6 cellular contexts compared by ENCODE assay signal in the genomic region with DNA sequence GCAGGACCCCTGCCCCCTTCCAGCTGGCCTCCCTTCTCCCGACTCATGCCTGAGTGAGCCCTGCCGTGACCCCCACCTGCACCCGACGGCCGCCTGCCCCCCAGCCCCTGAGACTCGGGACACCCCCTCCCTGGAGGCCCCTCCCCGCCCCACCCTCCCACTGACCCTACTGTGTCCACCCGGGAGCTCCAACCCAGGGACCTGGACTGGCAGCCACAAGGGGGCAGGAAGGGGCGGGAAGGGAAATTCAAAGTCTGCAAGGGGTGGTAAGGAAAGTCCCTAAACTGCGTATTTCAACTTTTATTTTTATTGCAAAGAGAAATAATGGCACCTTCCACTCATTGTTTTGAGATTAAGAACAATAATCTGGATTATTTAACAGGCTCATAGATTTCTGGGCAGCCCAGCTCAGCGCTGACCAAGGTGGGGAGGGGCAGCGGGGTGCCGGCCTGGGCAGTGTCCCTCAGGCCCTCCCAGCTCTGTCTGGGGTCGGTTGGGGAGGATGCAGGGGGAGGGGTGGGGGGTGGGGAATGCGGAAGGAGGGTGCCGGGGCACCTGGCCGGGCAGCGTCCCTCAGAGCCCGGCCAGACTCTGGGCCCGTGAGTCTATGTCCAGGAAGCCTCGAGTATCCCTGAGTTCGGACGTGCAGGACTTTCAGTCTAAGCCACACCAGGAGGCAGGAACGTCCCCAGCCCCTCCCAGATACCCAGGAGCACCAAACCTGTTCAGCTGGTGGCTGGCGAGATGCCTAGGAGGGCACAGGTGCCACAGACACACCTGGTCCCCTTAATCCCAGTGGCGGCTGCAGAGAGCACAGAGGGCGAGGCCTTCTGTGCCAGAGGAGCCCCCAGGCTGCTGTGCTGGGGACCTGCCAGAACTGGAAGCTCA. TPM values are rescaled to one million over a fixed set of nuclear protein-coding genes. Genes with fewer than 3 reads are reported as not detected.
A peak's percentile ranks its signal among the peaks of the same experiment; 100 is the strongest.
DNase-seq lines count a peak whose midpoint lies in the region; ATAC-seq, FAIRE-seq and TF ChIP-seq lines count a peak whose summit lies in the region.

No MANE protein-coding gene starts in this region.

- TF ChIP-seq CTCF in RWPE1 (conservative IDR thresholded peaks at IDR 0.05; ENCODE audit: low read depth) (peak; percentile 79), D721Med (IDR thresholded peaks at IDR 0.05; ENCODE audit: insufficient read depth, missing control alignments) (no peak)

- CTCF ChIA-PET in RWPE1 (lab: Yijun Ruan, JAX) (interaction anchor here (0.5 to 4.1 kb wide), 45 partner anchors 8 to 1135 kb away, joined by 3 to 18 read pairs (median 4); a partner anchor contains a TSS), HEK293T (lab: Yijun Ruan, JAX) (interaction anchor here (0.8 to 1.7 kb wide), 5 partner anchors 8 to 435 kb away, joined by 3 to 7 read pairs (median 5); a partner anchor contains a TSS)

- no peak for TF ChIP-seq POLR2A in GM18505 (IDR thresholded peaks at IDR 0.05; ENCODE audit: borderline replicate concordance, extremely low read depth, insufficient read depth, insufficient read length)

- FAIRE-seq in D721Med (lab: Jason Lieb, UNC), result no peak

- DNase-seq in HCEC 1CT (peak; percentile 29), RWPE1 (ENCODE audit: low spot score) (peak; percentile 89), left cardiac atrium (no peak), HEK293T (ENCODE audit: extremely low spot score) (no peak), D721Med (ENCODE audit: insufficient read length, low spot score) (no peak)

- peak overlapping the region; percentile 96 for H3K27ac ChIP-seq in RWPE1

- ATAC-seq in left cardiac atrium, result peak; percentile 24 to 46
- no peak for ATAC-seq in GM18505 (IDR thresholded peaks at IDR 0.05; ENCODE audit: unreplicated experiment)

- POLR2A ChIA-PET in RWPE1 (lab: Yijun Ruan, JAX; ENCODE audit: low non-redundant PET), result interaction anchor here (0.6 to 1.7 kb wide), 16 partner anchors 9 to 442 kb away, joined by 3 to 8 read pairs (median 3); a partner anchor contains a TSS
- POLR2A ChIA-PET in HEK293T (lab: Yijun Ruan, JAX), result interaction anchor here (0.8 to 2.1 kb wide), 10 partner anchors 11 to 327 kb away, joined by 3 to 6 read pairs (median 4); a partner anchor contains a TSS

- intact Hi-C loops in left cardiac atrium (cut with DNase I), result loop anchor here (5.0 to 10.0 kb wide), 4 partner anchors 74 to 439 kb away; a partner anchor contains a TSS

TF ChIP-seq in HEK293T, 16 proteins besides CTCF, POLR2A, EP300 and RAD21:
- no peak for TF ChIP-seq FOXA1 (IDR thresholded peaks at IDR 0.05)
- no peak for TF ChIP-seq SUZ12 (IDR thresholded peaks at IDR 0.05)
- TF ChIP-seq NFRKB (IDR thresholded peaks at IDR 0.05), result no peak
- TF ChIP-seq HDGF (IDR thresholded peaks at IDR 0.05; ENCODE audit: borderline replicate concordance), result no peak
- TF ChIP-seq ZNF384 (IDR thresholded peaks at IDR 0.05), result no peak
TF ChIP-seq in HEK293T: peak in this region for 0.

RNA-seq across cellular contexts. Expression of a gene that starts 1.3 kb away (rescaled TPM):
- total RNA-seq in left cardiac atrium, result under 1 TPM in 1 of 2 donors, not detected in 1; 0.29 TPM

RNA-seq across cellular contexts. Expression of a gene that starts 9.1 kb away (rescaled TPM):
- total RNA-seq in left cardiac atrium, result not detected

RNA-seq across cellular contexts. Expression of a gene that starts 15.5 kb away (rescaled TPM):
- under 1 TPM in 1 of 2 donors, not detected in 1; 0.08 TPM for total RNA-seq in left cardiac atrium

RNA-seq across cellular contexts. Expression of a gene that starts 17.9 kb away (rescaled TPM):
- 100 to 1,000 TPM; 215 to 241 TPM for total RNA-seq in left cardiac atrium

RNA-seq across cellular contexts. Expression of a gene that starts 35.6 kb away (rescaled TPM):
- 10 to 100 TPM; 12.1 to 36.0 TPM for total RNA-seq in left cardiac atrium

Comparison
In these comparisons a context has a peak if more than half of its experiments do, and no peak if none do; other contexts are left out.
1. DNase-seq: peak in HCEC 1CT (single experiment) and RWPE1 (single experiment); none in left cardiac atrium (single experiment), HEK293T (single experiment) and D721Med (single experiment).